ENCODE assay signal across 1 cellular context in the genomic region with DNA sequence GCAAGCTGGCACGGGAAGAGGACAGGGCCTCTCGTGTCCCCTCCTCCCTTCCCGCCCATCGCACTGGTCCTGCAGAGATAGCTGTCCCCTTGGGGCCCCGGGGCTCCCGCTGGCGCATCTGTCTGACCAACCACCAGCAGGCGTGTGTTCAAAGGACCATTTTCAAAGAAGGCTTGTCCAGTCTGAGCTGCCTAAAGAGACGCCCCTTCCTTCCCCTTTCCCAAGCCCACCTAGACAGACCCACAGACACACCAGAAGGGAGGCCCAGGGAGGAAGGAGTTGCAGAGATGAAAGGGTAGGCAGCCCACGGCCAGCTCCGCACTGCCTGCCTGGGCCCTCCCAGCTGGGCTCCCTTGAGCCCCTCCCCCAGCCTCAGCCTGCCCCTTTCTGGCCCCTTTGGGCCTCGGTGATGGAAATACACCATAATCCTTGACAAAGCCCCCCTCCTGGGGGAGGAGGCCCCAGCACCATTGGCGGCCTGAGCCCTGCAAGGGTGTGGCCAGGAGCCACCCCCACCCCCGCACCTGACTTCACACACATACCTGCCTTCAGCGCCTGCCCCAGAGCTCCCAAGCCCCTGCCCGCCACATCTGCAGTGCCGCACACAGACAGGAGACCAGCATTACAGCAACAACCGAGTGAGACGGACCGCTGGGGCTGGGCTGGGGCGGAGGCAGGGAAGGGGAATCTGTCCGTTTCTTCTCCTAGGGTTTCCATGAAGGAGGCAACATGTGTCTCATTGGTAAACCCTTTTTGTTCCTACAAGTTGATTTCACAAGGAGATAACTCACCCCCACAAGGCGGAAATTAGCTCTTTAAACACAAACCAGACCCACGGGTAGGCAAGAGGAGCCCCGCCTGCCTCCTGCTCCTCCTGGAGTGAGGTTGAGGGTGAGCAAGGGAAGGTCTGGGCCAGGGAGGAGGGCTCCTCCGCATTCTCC.
TF ChIP-seq lines count a peak whose summit lies in the region.

A gene with protein sequence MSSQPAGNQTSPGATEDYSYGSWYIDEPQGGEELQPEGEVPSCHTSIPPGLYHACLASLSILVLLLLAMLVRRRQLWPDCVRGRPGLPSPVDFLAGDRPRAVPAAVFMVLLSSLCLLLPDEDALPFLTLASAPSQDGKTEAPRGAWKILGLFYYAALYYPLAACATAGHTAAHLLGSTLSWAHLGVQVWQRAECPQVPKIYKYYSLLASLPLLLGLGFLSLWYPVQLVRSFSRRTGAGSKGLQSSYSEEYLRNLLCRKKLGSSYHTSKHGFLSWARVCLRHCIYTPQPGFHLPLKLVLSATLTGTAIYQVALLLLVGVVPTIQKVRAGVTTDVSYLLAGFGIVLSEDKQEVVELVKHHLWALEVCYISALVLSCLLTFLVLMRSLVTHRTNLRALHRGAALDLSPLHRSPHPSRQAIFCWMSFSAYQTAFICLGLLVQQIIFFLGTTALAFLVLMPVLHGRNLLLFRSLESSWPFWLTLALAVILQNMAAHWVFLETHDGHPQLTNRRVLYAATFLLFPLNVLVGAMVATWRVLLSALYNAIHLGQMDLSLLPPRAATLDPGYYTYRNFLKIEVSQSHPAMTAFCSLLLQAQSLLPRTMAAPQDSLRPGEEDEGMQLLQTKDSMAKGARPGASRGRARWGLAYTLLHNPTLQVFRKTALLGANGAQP (minus strand): TSS at position 327 of the 941 bp plus-strand sequence. CDS start 520 bp downstream, outside the sequence.

TF ChIP-seq in HEK293, 187 proteins besides CTCF, POLR2A, EP300 and RAD21 (continued from another document):
- TF ChIP-seq, protein P1, sequence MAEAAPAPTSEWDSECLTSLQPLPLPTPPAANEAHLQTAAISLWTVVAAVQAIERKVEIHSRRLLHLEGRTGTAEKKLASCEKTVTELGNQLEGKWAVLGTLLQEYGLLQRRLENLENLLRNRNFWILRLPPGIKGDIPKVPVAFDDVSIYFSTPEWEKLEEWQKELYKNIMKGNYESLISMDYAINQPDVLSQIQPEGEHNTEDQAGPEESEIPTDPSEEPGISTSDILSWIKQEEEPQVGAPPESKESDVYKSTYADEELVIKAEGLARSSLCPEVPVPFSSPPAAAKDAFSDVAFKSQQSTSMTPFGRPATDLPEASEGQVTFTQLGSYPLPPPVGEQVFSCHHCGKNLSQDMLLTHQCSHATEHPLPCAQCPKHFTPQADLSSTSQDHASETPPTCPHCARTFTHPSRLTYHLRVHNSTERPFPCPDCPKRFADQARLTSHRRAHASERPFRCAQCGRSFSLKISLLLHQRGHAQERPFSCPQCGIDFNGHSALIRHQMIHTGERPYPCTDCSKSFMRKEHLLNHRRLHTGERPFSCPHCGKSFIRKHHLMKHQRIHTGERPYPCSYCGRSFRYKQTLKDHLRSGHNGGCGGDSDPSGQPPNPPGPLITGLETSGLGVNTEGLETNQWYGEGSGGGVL (tag by site-specific recombination; IDR thresholded peaks at IDR 0.05) = peak; percentile 82
- TF ChIP-seq ZBTB48 (tag by site-specific recombination; IDR thresholded peaks at IDR 0.05) = peak; percentile 60
